ENCODE assay signal across 14 cellular contexts in the genomic region with DNA sequence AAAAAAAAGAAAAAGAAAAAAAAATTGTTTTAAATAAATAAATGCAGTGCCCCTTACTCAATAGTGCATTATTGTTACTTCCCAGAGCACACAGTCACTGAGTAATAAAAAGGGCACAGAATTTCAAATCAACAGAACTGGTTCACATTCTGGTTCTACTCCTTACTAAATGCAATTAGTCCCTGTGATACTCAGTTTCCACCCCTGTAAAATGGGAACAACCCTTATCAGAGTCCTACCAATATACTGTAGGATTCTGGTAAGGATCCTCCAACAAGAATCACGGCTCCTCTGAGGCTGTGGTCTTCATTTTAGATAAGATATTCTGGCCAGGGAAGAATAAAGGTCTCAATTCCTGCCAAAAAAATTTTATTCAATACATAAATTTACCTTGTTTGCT. TPM values are rescaled to one million over a fixed set of nuclear protein-coding genes. Genes with fewer than 3 reads are reported as not detected.
A peak's percentile ranks its signal among the peaks of the same experiment; 100 is the strongest.
DNase-seq lines count a peak whose midpoint lies in the region; ATAC-seq, FAIRE-seq and TF ChIP-seq lines count a peak whose summit lies in the region.
"Had no signal": no experiment of that assay in that cellular context is flagged by ENCODE, and none has a peak within 500 bp of the region (broad histone marks: within the 10 kb centered on the region; RNA-seq: fewer than 3 reads in every experiment).

No MANE protein-coding gene starts in this region.

- no TSS peak for BruUV-seq in endothelial cell of umbilical vein (replicated peaks; lab: Mats Ljungman, UMichigan)

- WGBS in heart right ventricle, 2 donors: 68 to 93% methylated on average over 1 of the region's 1 CpG
- WGBS in right cardiac atrium: 49% methylated on average over 1 of the region's 1 CpG

- H3K36me3 ChIP-seq in heart right ventricle: peaks cover 0 to 47% (median 10%) of the 10 kb centered on the region in 9 donors
- peaks cover 0 to 4% of the 10 kb centered on the region in 2 experiments for H3K36me3 ChIP-seq in endothelial cell of umbilical vein (ENCODE audit: control insufficient read depth in 2 of 2, extremely low read depth in 1 of 2, insufficient read depth in 2 of 2, low read length in 2 of 2)
- no peaks in the 10 kb centered on the region for H3K36me3 ChIP-seq in parathyroid adenoma (ENCODE audit: control insufficient read depth, insufficient read depth, low read length)
- peaks cover 0 to 9% of the 10 kb centered on the region in 2 donors for H3K36me3 ChIP-seq in vagina

- H3K27me3 ChIP-seq in heart right ventricle (no peaks in the 10 kb centered on the region), right cardiac atrium (ENCODE audit: control insufficient read depth, insufficient read depth) (no peaks in the 10 kb centered on the region), endothelial cell of umbilical vein (ENCODE audit: control insufficient read depth in 2 of 2, insufficient read depth in 2 of 2, low read length in 2 of 2) (no peaks in the 10 kb centered on the region), parathyroid adenoma (ENCODE audit: control insufficient read depth, insufficient read depth, low read length) (no peaks in the 10 kb centered on the region), vagina (no peaks in the 10 kb centered on the region)

- H3K4me2 ChIP-seq in endothelial cell of umbilical vein (ENCODE audit: insufficient read depth, low read length) (no peak overlapping the region), parathyroid adenoma (ENCODE audit: low read length) (no peak overlapping the region)

- dilution Hi-C loops in endothelial cell of umbilical vein (cut with MboI; ENCODE audit: extremely low pct_ligation_motif_present, low sequenced_read_pairs): no loop called here

- POLR2A ChIA-PET in endothelial cell of umbilical vein (lab: Charles Lee): no interaction called here

- no peaks in the 10 kb centered on the region for H3K79me2 ChIP-seq in endothelial cell of umbilical vein (ENCODE audit: control insufficient read depth, insufficient read depth, low read length)
- peaks cover 8% of the 10 kb centered on the region for H3K79me2 ChIP-seq in parathyroid adenoma

- H3K4me3 ChIP-seq in heart right ventricle (no peak overlapping the region), right cardiac atrium (ENCODE audit: low read length) (no peak overlapping the region), endothelial cell of umbilical vein (replicated peaks in 1 of 3; ENCODE audit: insufficient read depth in 1 of 3, low read depth in 1 of 3, low read length in 3 of 3) (no peak overlapping the region), parathyroid adenoma (ENCODE audit: low read depth, low read length) (no peak overlapping the region), vagina (no peak overlapping the region)
- H3K4me3 ChIP-seq: mucosa of descending colon had no signal

- DNase-seq in heart right ventricle (no peak), right cardiac atrium (no peak), endothelial cell of umbilical vein (ENCODE audit: low read depth, low spot score) (no peak), vagina (ENCODE audit: extremely low spot score in 2 of 2) (no peak), glomerular visceral epithelial cell (ENCODE audit: extremely low spot score) (no peak), NCI-H524 (lab: John Stamatoyannopoulos, UW) (no peak)
- DNase-seq: activated naive CD4-positive, alpha-beta T cell treated with Interleukin-2 at 50 U/mL for 16 hours; erythroblast; Karpas-422; NCI-H1694 treated with DMSO at 0.1 percent for 48 hours; NCI-H524 treated with DMSO at 0.1 percent for 48 hours had no signal

- no peaks in the 10 kb centered on the region for H4K20me1 ChIP-seq in endothelial cell of umbilical vein (replicated peaks; ENCODE audit: control insufficient read depth, extremely low read depth, insufficient read depth, low read length)

- TF ChIP-seq POLR2A in endothelial cell of umbilical vein (IDR thresholded peaks at IDR 0.05; ENCODE audit: low read depth, low read length) (no peak), vagina (IDR thresholded peaks at IDR 0.05) (no peak)

- H2AFZ ChIP-seq in endothelial cell of umbilical vein (ENCODE audit: low read depth, low read length): no peak overlapping the region
- H2AFZ ChIP-seq in parathyroid adenoma: no peak overlapping the region

- H3K9ac ChIP-seq in endothelial cell of umbilical vein (replicated peaks; ENCODE audit: extremely low read depth, insufficient read depth, low read length) (peak overlapping the region; percentile 5), parathyroid adenoma (no peak overlapping the region)

- TF ChIP-seq CTCF in heart right ventricle (IDR thresholded peaks at IDR 0.05) (no peak), endothelial cell of umbilical vein (IDR thresholded peaks at IDR 0.05; ENCODE audit: extremely low read depth in 1 of 2, insufficient read depth in 1 of 2, low read depth in 1 of 2, low read length in 2 of 2) (no peak), parathyroid adenoma (IDR thresholded peaks at IDR 0.05) (no peak), vagina (IDR thresholded peaks at IDR 0.05) (no peak)

- no peaks in the 10 kb centered on the region for H3K9me3 ChIP-seq in heart right ventricle
- no peaks in the 10 kb centered on the region for H3K9me3 ChIP-seq in right cardiac atrium (ENCODE audit: control insufficient read depth, low read length)
- no peaks in the 10 kb centered on the region for H3K9me3 ChIP-seq in endothelial cell of umbilical vein (replicated peaks; ENCODE audit: control insufficient read depth, insufficient read depth, low read length)
- no peaks in the 10 kb centered on the region for H3K9me3 ChIP-seq in parathyroid adenoma (ENCODE audit: control insufficient read depth, low read length)
- H3K9me3 ChIP-seq in vagina: no peaks in the 10 kb centered on the region
- H3K9me3 ChIP-seq: mucosa of descending colon had no signal

- H3K4me1 ChIP-seq in heart right ventricle (peaks cover 32 to 95% (median 72%) of the 10 kb centered on the region in 9 donors), right cardiac atrium (ENCODE audit: control insufficient read depth, insufficient read depth, low read length) (peaks cover 18% of the 10 kb centered on the region), endothelial cell of umbilical vein (ENCODE audit: control insufficient read depth, extremely low read depth, insufficient read depth, low read length) (peaks cover 44% of the 10 kb centered on the region), parathyroid adenoma (peaks cover 31% of the 10 kb centered on the region), vagina (peaks cover 71% of the 10 kb centered on the region)

- ATAC-seq in heart right ventricle (no peak), right cardiac atrium (no peak), GM19455 (IDR thresholded peaks at IDR 0.05; ENCODE audit: unreplicated experiment) (no peak)

- peak overlapping the region; percentile 67 to 83 (median 77) for H3K27ac ChIP-seq in heart right ventricle
- H3K27ac ChIP-seq in right cardiac atrium (ENCODE audit: low read length): no peak overlapping the region
- peak overlapping the region; percentile 84 for H3K27ac ChIP-seq in endothelial cell of umbilical vein (ENCODE audit: insufficient read depth, low read depth, low read length)
- peak overlapping the region; percentile 77 for H3K27ac ChIP-seq in parathyroid adenoma
- H3K27ac ChIP-seq in vagina: peak overlapping the region; percentile 80

- no peaks in the 10 kb centered on the region for H3K9me1 ChIP-seq in endothelial cell of umbilical vein (replicated peaks; ENCODE audit: control insufficient read depth, extremely low read depth, insufficient read depth, low read length)

- intact Hi-C loops in heart right ventricle (cut with DNase I) (loop anchor here in 6 of 10 donors (2.0 to 10.0 kb wide), 5 partner anchors 48 to 62 kb away; a partner anchor contains a TSS), right cardiac atrium (cut with DNase I) (no loop called here), endothelial cell of umbilical vein (cut with micrococcal nuclease) (loop anchor here (5.0 kb wide), 1 partner anchor 49 kb away; no protein-coding TSS in a partner anchor), vagina (cut with DNase I) (no loop called here)

- CTCF ChIA-PET in endothelial cell of umbilical vein (lab: Charles Lee): interaction anchor here (1.5 to 3.3 kb wide), 5 partner anchors 9 to 65 kb away, joined by 4 to 28 read pairs (median 6); no protein-coding TSS in a partner anchor

- FAIRE-seq in endothelial cell of umbilical vein (lab: Jason Lieb, UNC): no peak

TF ChIP-seq in endothelial cell of umbilical vein, 7 proteins besides CTCF, POLR2A, EP300 and RAD21:
- TF ChIP-seq POLR2AphosphoS5 (IDR thresholded peaks at IDR 0.05; ENCODE audit: insufficient read depth, low read depth, low read length) (no peak), MYC (IDR thresholded peaks at IDR 0.05; ENCODE audit: low read depth, low read length) (no peak), FOS (IDR thresholded peaks at IDR 0.05; ENCODE audit: borderline replicate concordance, insufficient read depth, low read length) (no peak), GATA2 (IDR thresholded peaks at IDR 0.05; ENCODE audit: insufficient read depth, insufficient read length, low read depth, low read length) (no peak), EZH2 (IDR thresholded peaks at IDR 0.05; ENCODE audit: borderline replicate concordance, low read depth, low read length, severe bottlenecking) (no peak), JUN (IDR thresholded peaks at IDR 0.05; ENCODE audit: borderline replicate concordance, insufficient read depth, insufficient read length, low read depth) (no peak)
- TF ChIP-seq, protein P1, sequence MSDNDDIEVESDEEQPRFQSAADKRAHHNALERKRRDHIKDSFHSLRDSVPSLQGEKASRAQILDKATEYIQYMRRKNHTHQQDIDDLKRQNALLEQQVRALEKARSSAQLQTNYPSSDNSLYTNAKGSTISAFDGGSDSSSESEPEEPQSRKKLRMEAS (IDR thresholded peaks at IDR 0.05; ENCODE audit: insufficient read depth, insufficient read length): no peak

RNA-seq across cellular contexts. Expression of a gene that starts 50.7 kb away (rescaled TPM):
- total RNA-seq in heart right ventricle: 100 to 1,000 TPM in 6 of 10 donors, 10 to 100 TPM in 4; 72.2 to 154 (median 108) TPM
- polyA plus RNA-seq in heart right ventricle: 100 to 1,000 TPM in 1 of 2 donors, 10 to 100 TPM in 1; 18.5 to 145 TPM
- 100 to 1,000 TPM; 107 to 170 (median 126) TPM for total RNA-seq in right cardiac atrium
- 39.0 TPM for polyA plus RNA-seq in right cardiac atrium
- total RNA-seq in endothelial cell of umbilical vein: 144 TPM in 2 replicates
- 126 and 170 TPM in 2 replicates for polyA plus RNA-seq in endothelial cell of umbilical vein
- 161 and 176 TPM in 2 replicates for polyA plus RNA-seq in endothelial cell of umbilical vein (2011; cell fraction: cytosol; rRNA removed)
- 113 and 120 TPM in 2 replicates for polyA plus RNA-seq in endothelial cell of umbilical vein (2011; cell fraction: nucleus; rRNA removed)
- polyA plus RNA-seq in endothelial cell of umbilical vein (2012): 102 and 144 TPM in 2 replicates
- 166 and 180 TPM in 2 replicates for polyA minus RNA-seq in endothelial cell of umbilical vein
- 32.4 TPM for polyA minus RNA-seq in endothelial cell of umbilical vein (2011; cell fraction: cytosol; rRNA and poly(A)+ RNA removed)
- polyA minus RNA-seq in endothelial cell of umbilical vein (2011; cell fraction: nucleus; rRNA and poly(A)+ RNA removed): 36.5 and 59.5 TPM in 2 replicates
- total RNA-seq in vagina: 156 TPM

Comparison
In these comparisons a context has a peak if more than half of its experiments do, and no peak if none do; other contexts are left out.
1. intact Hi-C loops: an anchor here in heart right ventricle (2.0 to 10.0 kb wide) and endothelial cell of umbilical vein (5.0 kb wide); none called in right cardiac atrium and vagina.